8 cellular contexts compared by ENCODE assay signal in genomic region chr9:133334888-133335287, GRCh38. TPM values are rescaled to one million over a fixed set of nuclear protein-coding genes. Genes with fewer than 3 reads are reported as not detected.
DNase-seq lines count a peak whose midpoint lies in the region; ATAC-seq and TF ChIP-seq lines count a peak whose summit lies in the region.
"Not testable (repeated sequence)": the region's sequence is repeated elsewhere in the genome, so short reads cannot be mapped to it uniquely, and the experiment has no call there.

No MANE protein-coding gene starts in this region.

- H3K27me3 ChIP-seq in NT2/D1 (ENCODE audit: insufficient read depth, insufficient read length); uterus: not testable (repeated sequence)

- H3K4me1 Mint-ChIP-seq in activated CD8-positive, alpha-beta T cell treated with anti-CD3 and anti-CD28 coated beads for 36 hours (ENCODE audit: low read depth), result peaks cover 39% of the 10 kb centered on the region
- H3K4me1 Mint-ChIP-seq in MCF 10A (ENCODE audit: insufficient read depth, unreplicated experiment), result not testable (repeated sequence)

- H3K9ac ChIP-seq in NT2/D1 (ENCODE audit: insufficient read length, low read depth), result peak overlapping the region; percentile 94

- not testable (repeated sequence) for H3K9me3 Mint-ChIP-seq in activated CD8-positive, alpha-beta T cell treated with anti-CD3 and anti-CD28 coated beads for 36 hours; MCF 10A (ENCODE audit: unreplicated experiment)

- H3K27ac ChIP-seq in mesodermal cell (ENCODE audit: low read depth, low read length, severe bottlenecking); uterus: not testable (repeated sequence)

- TF ChIP-seq POLR2A in uterus (IDR thresholded peaks at IDR 0.05), result not testable (repeated sequence)

- peaks cover 73% of the 10 kb centered on the region for H3K36me3 ChIP-seq in NT2/D1 (ENCODE audit: insufficient read depth, insufficient read length, low read length)
- peaks cover 58% of the 10 kb centered on the region for H3K36me3 ChIP-seq in mesodermal cell (ENCODE audit: control insufficient read depth, insufficient read depth, low read length)
- H3K36me3 ChIP-seq in uterus, result not testable (repeated sequence)

- WGBS in mesodermal cell (ENCODE audit: insufficient coverage in 2 of 2), 2 experiments, result 80 to 92% methylated on average over 8 to 11 of the region's 11 CpGs

- peak overlapping the region; percentile 92 for H3K4me3 ChIP-seq in GM12864 (ENCODE audit: low read depth, low read length)
- peak overlapping the region; percentile 85 for H3K4me3 ChIP-seq in NT2/D1 (ENCODE audit: insufficient read length, low read depth)
- peak overlapping the region; percentile 89 for H3K4me3 ChIP-seq in fibroblast of villous mesenchyme (ENCODE audit: low read depth, low read length)
- H3K4me3 ChIP-seq in mesodermal cell (ENCODE audit: extremely low read depth, insufficient read depth, low read length, poor library complexity, severe bottlenecking), result peak overlapping the region; percentile 87
- peak overlapping the region; percentile 89 to 93 for H3K4me3 ChIP-seq in uterus

- CTCF ChIA-PET in activated CD8-positive, alpha-beta T cell treated with anti-CD3 and anti-CD28 coated beads for 36 hours (lab: Charles Lee), result interaction anchor here (0.8 to 2.4 kb wide), 5 partner anchors 37 to 313 kb away, joined by 3 to 11 read pairs (median 4); no protein-coding TSS in a partner anchor
- CTCF ChIA-PET in MCF 10A (lab: Yijun Ruan, JAX), result interaction anchor here (0.6 to 1.2 kb wide), 3 partner anchors 32 to 305 kb away, joined by 3 to 4 read pairs (median 3); no protein-coding TSS in a partner anchor

- peaks cover 13% of the 10 kb centered on the region for H3K4me1 ChIP-seq in NT2/D1 (ENCODE audit: insufficient read depth, insufficient read length)
- H3K4me1 ChIP-seq in mesodermal cell (ENCODE audit: control insufficient read depth, insufficient read depth, low read length, poor library complexity, severe bottlenecking), result not testable (repeated sequence)
- peaks cover 7 to 16% of the 10 kb centered on the region in 2 donors for H3K4me1 ChIP-seq in uterus

- H3K27ac Mint-ChIP-seq in activated CD8-positive, alpha-beta T cell treated with anti-CD3 and anti-CD28 coated beads for 36 hours, result peak overlapping the region; percentile 86
- peak overlapping the region; percentile 81 for H3K27ac Mint-ChIP-seq in MCF 10A (ENCODE audit: low read depth, unreplicated experiment)

- POLR2A ChIA-PET in activated CD8-positive, alpha-beta T cell treated with anti-CD3 and anti-CD28 coated beads for 36 hours (lab: Charles Lee), result interaction anchor here (0.8 to 2.9 kb wide), 10 partner anchors 11 to 149 kb away, joined by 3 to 20 read pairs (median 4); partner anchors contain the start of genes MED22, RPL7A and SLC2A6
- POLR2A ChIA-PET in MCF 10A (lab: Yijun Ruan, JAX), result interaction anchor here (0.6 to 2.6 kb wide), 12 partner anchors 13 to 488 kb away, joined by 3 to 33 read pairs (median 4); partner anchors contain the start of genes MED22, REXO4, RPL7A and STKLD1

- peaks cover 73% of the 10 kb centered on the region for H3K36me3 Mint-ChIP-seq in activated CD8-positive, alpha-beta T cell treated with anti-CD3 and anti-CD28 coated beads for 36 hours (ENCODE audit: low read depth)
- peaks cover 52% of the 10 kb centered on the region for H3K36me3 Mint-ChIP-seq in MCF 10A (ENCODE audit: insufficient read depth, unreplicated experiment)

- intact Hi-C loops in activated CD8-positive, alpha-beta T cell treated with anti-CD3 and anti-CD28 coated beads for 36 hours (cut with micrococcal nuclease); MCF 10A (cut with micrococcal nuclease); uterus (cut with DNase I; ENCODE audit: low total_unique reads): not testable (repeated sequence)
- intact Hi-C loops in sciatic nerve (cut with DNase I), result loop anchor here (10.0 kb wide), 1 partner anchor 150 kb away; no protein-coding TSS in a partner anchor

- not testable (repeated sequence) for H3K9me3 ChIP-seq in NT2/D1 (ENCODE audit: insufficient read depth, low read length); mesodermal cell (ENCODE audit: control insufficient read depth, low read length); uterus

- not testable (repeated sequence) for BruUV-seq in MCF 10A (replicated peaks; lab: Mats Ljungman, UMichigan)

- TF ChIP-seq CTCF in GM12864 (IDR thresholded peaks at IDR 0.05; ENCODE audit: low read depth, low read length, missing control alignments); activated CD8-positive, alpha-beta T cell treated with anti-CD3 and anti-CD28 coated beads for 36 hours (IDR thresholded peaks at IDR 0.05); MCF 10A (IDR thresholded peaks at IDR 0.05; ENCODE audit: unreplicated experiment); fibroblast of villous mesenchyme (IDR thresholded peaks at IDR 0.05; ENCODE audit: insufficient read depth, low read depth, low read length); uterus (IDR thresholded peaks at IDR 0.05): not testable (repeated sequence)

- DNase-seq in GM12864 (ENCODE audit: low read depth); NT2/D1 (ENCODE audit: low read depth, low spot score); activated CD8-positive, alpha-beta T cell treated with anti-CD3 and anti-CD28 coated beads for 36 hours; MCF 10A (ENCODE audit: unreplicated experiment); fibroblast of villous mesenchyme (ENCODE audit: low read depth): not testable (repeated sequence)
- peak; percentile 37 for DNase-seq in sciatic nerve (ENCODE audit: low spot score)
- DNase-seq in uterus, result peak in 1 of 2 donors; percentile 9

- peak overlapping the region; percentile 97 for H3K4me3 Mint-ChIP-seq in activated CD8-positive, alpha-beta T cell treated with anti-CD3 and anti-CD28 coated beads for 36 hours
- H3K4me3 Mint-ChIP-seq in MCF 10A (ENCODE audit: unreplicated experiment), result peak overlapping the region; percentile 93

- H3K27me3 Mint-ChIP-seq in activated CD8-positive, alpha-beta T cell treated with anti-CD3 and anti-CD28 coated beads for 36 hours; MCF 10A (ENCODE audit: insufficient read depth, unreplicated experiment): not testable (repeated sequence)

- not testable (repeated sequence) for ATAC-seq in activated CD8-positive, alpha-beta T cell treated with anti-CD3 and anti-CD28 coated beads for 36 hours; sciatic nerve

RNA-seq across cellular contexts. Expression of gene SURF6, which starts 1.1 kb away (rescaled TPM):
- total RNA-seq in activated CD8-positive, alpha-beta T cell treated with anti-CD3 and anti-CD28 coated beads for 36 hours, result 10 to 100 TPM; 24.9 to 28.3 TPM
- 30.2 and 40.5 TPM in 2 replicates for total RNA-seq in MCF 10A (2022)
- 7.4 and 8.2 TPM in 2 replicates for total RNA-seq in fibroblast of villous mesenchyme
- 17.5 TPM for polyA plus RNA-seq in mesodermal cell (2013, experiment 1 of 2)
- 11.3 TPM for polyA plus RNA-seq in mesodermal cell (2013, experiment 2 of 2)
- total RNA-seq in sciatic nerve, result 17.3 TPM
- 10 to 100 TPM in 3 of 4 donors, 1 to 10 TPM in 1; 2.9 to 19.3 (median 17.2) TPM for total RNA-seq in uterus

RNA-seq across cellular contexts. Expression of gene MED22, which starts 13.0 kb away (rescaled TPM):
- 10 to 100 TPM; 23.4 to 29.0 TPM for total RNA-seq in activated CD8-positive, alpha-beta T cell treated with anti-CD3 and anti-CD28 coated beads for 36 hours
- total RNA-seq in MCF 10A (2022) (29.3 and 32.6 TPM in 2 replicates), fibroblast of villous mesenchyme (11.9 and 12.1 TPM in 2 replicates), sciatic nerve (36.2 TPM), uterus (10 to 100 TPM in 3 of 4 donors, 1 to 10 TPM in 1; 10.0 to 41.0 (median 30.9) TPM)
- polyA plus RNA-seq in mesodermal cell (2013, experiment 1 of 2), result 24.4 TPM
- polyA plus RNA-seq in mesodermal cell (2013, experiment 2 of 2), result 23.9 TPM

RNA-seq across cellular contexts. Expression of gene RPL7A, which starts 13.1 kb away (rescaled TPM):
- total RNA-seq in activated CD8-positive, alpha-beta T cell treated with anti-CD3 and anti-CD28 coated beads for 36 hours, result 1,000 to 10,000 TPM; 3,479 to 3,507 TPM
- total RNA-seq in MCF 10A (2022) (2,129 and 2,395 TPM in 2 replicates), fibroblast of villous mesenchyme (1,651 and 1,997 TPM in 2 replicates), sciatic nerve (1,196 TPM), uterus (1,000 to 10,000 TPM; 1,745 to 3,005 (median 2,502) TPM)
- polyA plus RNA-seq in mesodermal cell (2013, experiment 1 of 2), result 2,487 TPM
- 2,372 TPM for polyA plus RNA-seq in mesodermal cell (2013, experiment 2 of 2)

RNA-seq across cellular contexts. Expression of gene SURF1, which starts 21.4 kb away (rescaled TPM):
- 10 to 100 TPM; 22.1 to 25.3 TPM for total RNA-seq in activated CD8-positive, alpha-beta T cell treated with anti-CD3 and anti-CD28 coated beads for 36 hours
- total RNA-seq in MCF 10A (2022), result 30.8 and 31.2 TPM in 2 replicates
- total RNA-seq in fibroblast of villous mesenchyme, result 13.4 and 14.2 TPM in 2 replicates
- polyA plus RNA-seq in mesodermal cell (2013, experiment 1 of 2), result 35.8 TPM
- polyA plus RNA-seq in mesodermal cell (2013, experiment 2 of 2), result 32.3 TPM
- total RNA-seq in sciatic nerve, result 40.9 TPM
- 10 to 100 TPM; 13.0 to 34.7 (median 24.4) TPM for total RNA-seq in uterus

RNA-seq across cellular contexts. Expression of gene SURF2, which starts 21.5 kb away (rescaled TPM):
- total RNA-seq in activated CD8-positive, alpha-beta T cell treated with anti-CD3 and anti-CD28 coated beads for 36 hours, result 10 to 100 TPM; 14.6 to 21.5 TPM
- 28.2 and 39.5 TPM in 2 replicates for total RNA-seq in MCF 10A (2022)
- 12.1 and 16.1 TPM in 2 replicates for total RNA-seq in fibroblast of villous mesenchyme
- 20.5 TPM for polyA plus RNA-seq in mesodermal cell (2013, experiment 1 of 2)
- polyA plus RNA-seq in mesodermal cell (2013, experiment 2 of 2), result 16.7 TPM
- 13.6 TPM for total RNA-seq in sciatic nerve
- 10 to 100 TPM in 1 of 4 donors, 1 to 10 TPM in 1, under 1 TPM in 1, not detected in 1; 0.51 to 15.3 (median 5.9) TPM for total RNA-seq in uterus
